ENCODE assay signal across 1 cellular context in the genomic region with DNA sequence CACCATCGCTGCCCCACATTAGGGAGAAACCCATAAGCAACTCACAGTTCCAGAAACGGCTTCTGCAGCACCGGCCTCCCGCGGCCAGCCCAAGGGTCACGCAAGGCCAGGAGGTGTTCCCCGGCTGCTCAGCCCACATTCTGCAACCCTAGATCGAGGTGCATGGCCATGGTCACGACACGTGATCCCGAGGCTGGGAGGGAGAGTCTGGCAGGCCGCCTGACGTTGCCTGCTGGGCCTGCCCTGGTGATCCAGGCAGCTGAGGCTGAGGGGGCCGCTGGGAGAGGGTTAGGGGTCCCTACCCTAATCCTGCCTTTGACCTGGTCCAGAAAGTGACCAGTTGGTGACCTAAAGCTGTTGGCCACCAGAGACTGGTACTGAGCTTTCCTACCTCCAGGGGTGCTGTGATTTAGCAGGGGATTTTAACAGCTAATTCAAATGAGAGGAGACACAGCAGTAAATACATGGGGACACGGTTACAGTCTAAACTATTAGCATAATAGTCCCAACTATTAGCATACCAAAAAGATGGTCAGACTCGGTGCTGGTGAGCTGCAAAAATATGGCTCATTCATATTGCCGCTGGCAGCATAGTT.
TF ChIP-seq lines count a peak whose summit lies in the region.

No MANE protein-coding gene starts in this region.

TF ChIP-seq in HepG2, 621 proteins besides CTCF, POLR2A, EP300 and RAD21 (continued from another document and continues in another):
- TF ChIP-seq MLXIP (CRISPR knock-in tag; IDR thresholded peaks at IDR 0.05; ENCODE audit: borderline replicate concordance) (no peak), ZNF580 (CRISPR knock-in tag; IDR thresholded peaks at IDR 0.05; ENCODE audit: borderline replicate concordance, low read depth) (peak; percentile 30; the same call in 1 of the 2 replicates), ZBTB8A (CRISPR knock-in tag; IDR thresholded peaks at IDR 0.05; ENCODE audit: borderline replicate concordance, low read depth) (no peak), ZNF878 (CRISPR knock-in tag; IDR thresholded peaks at IDR 0.05) (no peak), ZNF446 (CRISPR knock-in tag; IDR thresholded peaks at IDR 0.05) (no peak), ZBTB7B (CRISPR knock-in tag; IDR thresholded peaks at IDR 0.05) (no peak), EZH2 (conservative IDR thresholded peaks at IDR 0.05; ENCODE audit: low read depth, low read length) (no peak), SP2 (CRISPR knock-in tag; IDR thresholded peaks at IDR 0.05) (0 out of 2 replicates have a peak, but pooled peaks have one; percentile 5), ZNF746 (CRISPR knock-in tag; IDR thresholded peaks at IDR 0.05) (no peak), SNAPC2 (CRISPR knock-in tag; IDR thresholded peaks at IDR 0.05) (no peak), TEAD3 (CRISPR knock-in tag; optimal IDR thresholded peaks at IDR 0.05; ENCODE audit: borderline replicate concordance) (peak; percentile 74), ZBTB33 (CRISPR knock-in tag; IDR thresholded peaks at IDR 0.05) (no peak), ZNF432 (CRISPR knock-in tag; IDR thresholded peaks at IDR 0.05; ENCODE audit: borderline replicate concordance) (no peak), ZBTB26 (CRISPR knock-in tag; IDR thresholded peaks at IDR 0.05; ENCODE audit: borderline replicate concordance) (peak; percentile 69; the same call in 1 of the 2 replicates), HMG20A (CRISPR knock-in tag; IDR thresholded peaks at IDR 0.05; ENCODE audit: borderline replicate concordance) (peak; percentile 76), MEF2D (CRISPR knock-in tag; IDR thresholded peaks at IDR 0.05) (0 out of 2 replicates have a peak, but pooled peaks have one; percentile 53), ZNF232 (CRISPR knock-in tag; IDR thresholded peaks at IDR 0.05; ENCODE audit: borderline replicate concordance) (peak; percentile 28; the same call in 1 of the 2 replicates), POGZ (CRISPR knock-in tag; IDR thresholded peaks at IDR 0.05) (peak; percentile 25; the same call in 1 of the 2 replicates), SIX4 (CRISPR knock-in tag; IDR thresholded peaks at IDR 0.05) (no peak), ZNF142 (CRISPR knock-in tag; IDR thresholded peaks at IDR 0.05) (no peak), ZNF678 (CRISPR knock-in tag; IDR thresholded peaks at IDR 0.05) (no peak), KAT8 (CRISPR knock-in tag; IDR thresholded peaks at IDR 0.05) (no peak), RBFOX2 (IDR thresholded peaks at IDR 0.05; ENCODE audit: low read depth, low read length) (no peak), PRPF4 (IDR thresholded peaks at IDR 0.05; ENCODE audit: low read depth, low read length, poor library complexity, severe bottlenecking) (no peak), CBX1 (IDR thresholded peaks at IDR 0.05; ENCODE audit: low read depth) (no peak), ZNF17 (CRISPR knock-in tag; IDR thresholded peaks at IDR 0.05) (no peak), ZNF703 (CRISPR knock-in tag; IDR thresholded peaks at IDR 0.05; ENCODE audit: borderline replicate concordance) (no peak), NAIF1 (CRISPR knock-in tag; IDR thresholded peaks at IDR 0.05; ENCODE audit: borderline replicate concordance) (no peak), TAF1 (CRISPR knock-in tag; IDR thresholded peaks at IDR 0.05) (no peak), TOE1 (CRISPR knock-in tag; IDR thresholded peaks at IDR 0.05) (no peak), CHCHD3 (CRISPR knock-in tag; IDR thresholded peaks at IDR 0.05) (no peak), ZNF788 (CRISPR knock-in tag; IDR thresholded peaks at IDR 0.05; ENCODE audit: borderline replicate concordance) (no peak), ZBTB3 (CRISPR knock-in tag; IDR thresholded peaks at IDR 0.05; ENCODE audit: borderline replicate concordance, low read depth) (no peak)
- TF ChIP-seq, protein P1, sequence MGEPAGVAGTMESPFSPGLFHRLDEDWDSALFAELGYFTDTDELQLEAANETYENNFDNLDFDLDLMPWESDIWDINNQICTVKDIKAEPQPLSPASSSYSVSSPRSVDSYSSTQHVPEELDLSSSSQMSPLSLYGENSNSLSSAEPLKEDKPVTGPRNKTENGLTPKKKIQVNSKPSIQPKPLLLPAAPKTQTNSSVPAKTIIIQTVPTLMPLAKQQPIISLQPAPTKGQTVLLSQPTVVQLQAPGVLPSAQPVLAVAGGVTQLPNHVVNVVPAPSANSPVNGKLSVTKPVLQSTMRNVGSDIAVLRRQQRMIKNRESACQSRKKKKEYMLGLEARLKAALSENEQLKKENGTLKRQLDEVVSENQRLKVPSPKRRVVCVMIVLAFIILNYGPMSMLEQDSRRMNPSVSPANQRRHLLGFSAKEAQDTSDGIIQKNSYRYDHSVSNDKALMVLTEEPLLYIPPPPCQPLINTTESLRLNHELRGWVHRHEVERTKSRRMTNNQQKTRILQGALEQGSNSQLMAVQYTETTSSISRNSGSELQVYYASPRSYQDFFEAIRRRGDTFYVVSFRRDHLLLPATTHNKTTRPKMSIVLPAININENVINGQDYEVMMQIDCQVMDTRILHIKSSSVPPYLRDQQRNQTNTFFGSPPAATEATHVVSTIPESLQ (CRISPR knock-in tag; conservative IDR thresholded peaks at IDR 0.05) = no peak
- TF ChIP-seq, protein P2, sequence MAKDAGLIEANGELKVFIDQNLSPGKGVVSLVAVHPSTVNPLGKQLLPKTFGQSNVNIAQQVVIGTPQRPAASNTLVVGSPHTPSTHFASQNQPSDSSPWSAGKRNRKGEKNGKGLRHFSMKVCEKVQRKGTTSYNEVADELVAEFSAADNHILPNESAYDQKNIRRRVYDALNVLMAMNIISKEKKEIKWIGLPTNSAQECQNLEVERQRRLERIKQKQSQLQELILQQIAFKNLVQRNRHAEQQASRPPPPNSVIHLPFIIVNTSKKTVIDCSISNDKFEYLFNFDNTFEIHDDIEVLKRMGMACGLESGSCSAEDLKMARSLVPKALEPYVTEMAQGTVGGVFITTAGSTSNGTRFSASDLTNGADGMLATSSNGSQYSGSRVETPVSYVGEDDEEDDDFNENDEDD (CRISPR knock-in tag; IDR thresholded peaks at IDR 0.05; ENCODE audit: borderline replicate concordance) = peak; percentile 77; the same call in 1 of the 2 replicates
- TF ChIP-seq, protein P3, sequence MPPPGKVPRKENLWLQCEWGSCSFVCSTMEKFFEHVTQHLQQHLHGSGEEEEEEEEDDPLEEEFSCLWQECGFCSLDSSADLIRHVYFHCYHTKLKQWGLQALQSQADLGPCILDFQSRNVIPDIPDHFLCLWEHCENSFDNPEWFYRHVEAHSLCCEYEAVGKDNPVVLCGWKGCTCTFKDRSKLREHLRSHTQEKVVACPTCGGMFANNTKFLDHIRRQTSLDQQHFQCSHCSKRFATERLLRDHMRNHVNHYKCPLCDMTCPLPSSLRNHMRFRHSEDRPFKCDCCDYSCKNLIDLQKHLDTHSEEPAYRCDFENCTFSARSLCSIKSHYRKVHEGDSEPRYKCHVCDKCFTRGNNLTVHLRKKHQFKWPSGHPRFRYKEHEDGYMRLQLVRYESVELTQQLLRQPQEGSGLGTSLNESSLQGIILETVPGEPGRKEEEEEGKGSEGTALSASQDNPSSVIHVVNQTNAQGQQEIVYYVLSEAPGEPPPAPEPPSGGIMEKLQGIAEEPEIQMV (CRISPR knock-in tag; IDR thresholded peaks at IDR 0.05; ENCODE audit: low read depth) = no peak; the same call in 1 of the 2 replicates
- TF ChIP-seq, protein P4, sequence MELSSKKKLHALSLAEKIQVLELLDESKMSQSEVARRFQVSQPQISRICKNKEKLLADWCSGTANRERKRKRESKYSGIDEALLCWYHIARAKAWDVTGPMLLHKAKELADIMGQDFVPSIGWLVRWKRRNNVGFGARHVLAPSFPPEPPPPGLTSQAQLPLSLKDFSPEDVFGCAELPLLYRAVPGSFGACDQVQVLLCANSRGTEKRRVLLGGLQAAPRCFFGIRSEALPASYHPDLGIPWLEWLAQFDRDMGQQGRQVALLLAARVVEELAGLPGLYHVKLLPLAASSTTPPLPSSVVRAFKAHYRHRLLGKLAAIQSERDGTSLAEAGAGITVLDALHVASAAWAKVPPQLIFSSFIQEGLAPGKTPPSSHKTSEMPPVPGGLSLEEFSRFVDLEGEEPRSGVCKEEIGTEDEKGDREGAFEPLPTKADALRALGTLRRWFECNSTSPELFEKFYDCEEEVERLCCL (CRISPR knock-in tag; IDR thresholded peaks at IDR 0.05; ENCODE audit: borderline replicate concordance) = no peak
